Comparison of ENCODE assay signal across 9 cellular contexts in genomic region chr13:110047511-110047910, GRCh38.
DNase-seq lines count a peak whose midpoint lies in the region; FAIRE-seq and TF ChIP-seq lines count a peak whose summit lies in the region.
"Had no signal": no experiment of that assay in that cellular context is flagged by ENCODE, and none has a peak within 500 bp of the region (broad histone marks: within the 10 kb centered on the region; RNA-seq: fewer than 3 reads in every experiment).

No MANE protein-coding gene starts in this region.

- in situ Hi-C loops in astrocyte of the spinal cord (cut with HindIII; ENCODE audit: low sequenced_read_pairs) (no loop called here), GM13977 (cut with MboI; ENCODE audit: low pct_unique_long_range_greater_than_20kb, low sequenced_read_pairs, unreplicated experiment) (no loop called here)

- FAIRE-seq in islet of Langerhans (lab: Jason Lieb, UNC) = peak; percentile 94

- DNase-seq in NCI-H1417 (lab: John Stamatoyannopoulos, UW) (peak; percentile 34 to 97 (median 63)), NCI-H1417 treated with DMSO at 0.1 percent for 48 hours (lab: John Stamatoyannopoulos, UW) (no peak), astrocyte of the spinal cord (ENCODE audit: low read depth, low spot score) (peak; percentile 81), ureter (ENCODE audit: low spot score) (peak; percentile 71), SIG-M5 (lab: John Stamatoyannopoulos, UW) (no peak), GM13977 (ENCODE audit: low spot score) (no peak)
- DNase-seq in stimulated activated CD4-positive, alpha-beta T cell treated with anti-CD3 and anti-CD28 coated beads, Interleukin-2, amount 100 ng/mL, for 48 hours = no peak
- DNase-seq: activated CD4-positive, alpha-beta T cell treated with anti-CD3 and anti-CD28 coated beads, Interleukin-2, amount 10 ng/mL, durations not matched to agents 7 days and 5 days had no signal

- no peak overlapping the region for H3K4me3 ChIP-seq in astrocyte of the spinal cord (ENCODE audit: low read depth, low read length)

- TF ChIP-seq CTCF in astrocyte of the spinal cord (IDR thresholded peaks at IDR 0.05; ENCODE audit: low read depth, low read length) = no peak
- no peak for TF ChIP-seq CTCF in GM13977 (IDR thresholded peaks at IDR 0.05; ENCODE audit: extremely low read depth, insufficient read depth, missing control alignments)

Comparison
In these comparisons a context has a peak if more than half of its experiments do, and no peak if none do; other contexts are left out.
1. DNase-seq: peak in NCI-H1417 (3 of 3), astrocyte of the spinal cord (single experiment) and ureter (single experiment); none in NCI-H1417 treated with DMSO at 0.1 percent for 48 hours (single experiment), SIG-M5 (single experiment), GM13977 (single experiment) and stimulated activated CD4-positive, alpha-beta T cell treated with anti-CD3 and anti-CD28 coated beads, Interleukin-2, amount 100 ng/mL, for 48 hours (0 of 2).